21 cellular contexts compared by ENCODE assay signal in genomic region chr13:27504541-27504940, GRCh38.
"Had no signal": no experiment of that assay in that cellular context is flagged by ENCODE, and none has a peak within 500 bp of the region (broad histone marks: within the 10 kb centered on the region; RNA-seq: fewer than 3 reads in every experiment).

No MANE protein-coding gene starts in this region.

- H3K4me1 ChIP-seq: SJCRH30 had no signal

- H3K27me3 ChIP-seq: cardiac muscle cell had no signal

- H3K27ac Mint-ChIP-seq: activated CD8-positive, alpha-beta T cell treated with anti-CD3 and anti-CD28 coated beads for 36 hours; activated naive CD4-positive, alpha-beta T cell treated with anti-CD3 and anti-CD28 coated beads, Interleukin-2, amount 10 ng/mL, durations not matched to agents 7 days and 5 days; activated naive CD8-positive, alpha-beta T cell treated with anti-CD3 and anti-CD28 coated beads for 36 hours; activated T-cell treated with anti-CD3 and anti-CD28 coated beads, Interleukin-2, amount 50 U/mL, for 72 hours; activated T-helper 2 cell treated with anti-CD3 and anti-CD28 coated beads, Interferon-gamma antibody, Interleukin-2, Interleukin-4, amounts not matched to agents 10 μg/mL and 5 μg/mL and 100 μg/mL, durations not matched to agents 14 hours and 24 hours and 36 hours; IgD-negative memory B cell; T-helper 1 cell treated with Interleukin-12 subunit alpha and Interleukin-12 subunit beta and Interleukin-4 antibody, amounts not matched to agents 30 μg/mL and 1 μg/mL, for 36 hours had no signal

- H3K4me3 ChIP-seq: cardiac muscle cell, SJCRH30 had no signal

- H3K4me3 Mint-ChIP-seq: activated CD8-positive, alpha-beta T cell treated with anti-CD3 and anti-CD28 coated beads for 36 hours; activated naive CD4-positive, alpha-beta T cell treated with anti-CD3 and anti-CD28 coated beads, Interleukin-2, amount 10 ng/mL, durations not matched to agents 7 days and 5 days; activated naive CD8-positive, alpha-beta T cell treated with anti-CD3 and anti-CD28 coated beads for 36 hours; activated T-cell treated with anti-CD3 and anti-CD28 coated beads, Interleukin-2, amount 50 U/mL, for 72 hours; IgD-negative memory B cell; T-helper 1 cell treated with Interleukin-12 subunit alpha and Interleukin-12 subunit beta and Interleukin-4 antibody, amounts not matched to agents 30 μg/mL and 1 μg/mL, for 36 hours had no signal

- H3K27me3 Mint-ChIP-seq: activated CD8-positive, alpha-beta T cell treated with anti-CD3 and anti-CD28 coated beads for 36 hours; activated naive CD8-positive, alpha-beta T cell treated with anti-CD3 and anti-CD28 coated beads for 36 hours had no signal

- H3K36me3 Mint-ChIP-seq: activated naive CD4-positive, alpha-beta T cell treated with anti-CD3 and anti-CD28 coated beads, Interleukin-2, amount 10 ng/mL, durations not matched to agents 7 days and 5 days; activated naive CD8-positive, alpha-beta T cell treated with anti-CD3 and anti-CD28 coated beads for 36 hours; IgD-negative memory B cell had no signal

- H3K36me3 ChIP-seq: brain microvascular endothelial cell, cardiac muscle cell, SJCRH30 had no signal

- H3K27ac ChIP-seq: brain microvascular endothelial cell, cardiac muscle cell, SJCRH30 had no signal

- ATAC-seq: activated CD4-positive, CD25-positive, alpha-beta regulatory T cell treated with anti-CD3 and anti-CD28 coated beads, Interleukin-2, amount 50 U/mL, for 24 hours; activated CD8-positive, alpha-beta T cell treated with anti-CD3 and anti-CD28 coated beads for 36 hours; activated T-cell treated with anti-CD3 and anti-CD28 coated beads, Interleukin-2, amount 50 U/mL, for 72 hours; SK-N-SH treated with all-trans-retinoic acid at 6 μM for 48 hours had no signal

- H3K9me3 ChIP-seq: SJCRH30 had no signal

- H3K4me1 Mint-ChIP-seq: activated naive CD4-positive, alpha-beta T cell treated with anti-CD3 and anti-CD28 coated beads, Interleukin-2, amount 10 ng/mL, durations not matched to agents 7 days and 5 days; activated naive CD8-positive, alpha-beta T cell treated with anti-CD3 and anti-CD28 coated beads for 36 hours had no signal

- H3K9me3 Mint-ChIP-seq: activated CD8-positive, alpha-beta T cell treated with anti-CD3 and anti-CD28 coated beads for 36 hours; activated naive CD4-positive, alpha-beta T cell treated with anti-CD3 and anti-CD28 coated beads, Interleukin-2, amount 10 ng/mL, durations not matched to agents 7 days and 5 days; activated naive CD8-positive, alpha-beta T cell treated with anti-CD3 and anti-CD28 coated beads for 36 hours; activated T-cell treated with anti-CD3 and anti-CD28 coated beads, Interleukin-2, amount 50 U/mL, for 72 hours; activated T-helper 2 cell treated with anti-CD3 and anti-CD28 coated beads, Interferon-gamma antibody, Interleukin-2, Interleukin-4, amounts not matched to agents 10 μg/mL and 5 μg/mL and 100 μg/mL, durations not matched to agents 14 hours and 24 hours and 36 hours; IgD-negative memory B cell; T-helper 1 cell treated with Interleukin-12 subunit alpha and Interleukin-12 subunit beta and Interleukin-4 antibody, amounts not matched to agents 30 μg/mL and 1 μg/mL, for 36 hours had no signal

- DNase-seq: activated CD4-positive, alpha-beta T cell treated with anti-CD3 and anti-CD28 coated beads for 4 hours; activated CD8-positive, alpha-beta memory T cell treated with anti-CD3 and anti-CD28 coated beads, Interleukin-2, amount 50 U/mL, for 4 hours; activated CD8-positive, alpha-beta T cell treated with anti-CD3 and anti-CD28 coated beads for 36 hours; activated gamma-delta T cell treated with Interleukin-2 at 50 U/mL for 16 hours; activated naive CD4-positive, alpha-beta T cell treated with anti-CD3 and anti-CD28 coated beads, Interleukin-2, amount 10 ng/mL, durations not matched to agents 7 days and 5 days; activated naive CD8-positive, alpha-beta T cell treated with anti-CD3 and anti-CD28 coated beads for 36 hours; activated T-cell treated with anti-CD3 and anti-CD28 coated beads, Interleukin-2, amount 50 U/mL, for 72 hours; brain microvascular endothelial cell; KG1; NCI-H1694 treated with DMSO at 0.1 percent for 48 hours; NCI-H446; NCI-H82; RPMI8226; SJCRH30; SW 1271 had no signal
